In the genomic region with DNA sequence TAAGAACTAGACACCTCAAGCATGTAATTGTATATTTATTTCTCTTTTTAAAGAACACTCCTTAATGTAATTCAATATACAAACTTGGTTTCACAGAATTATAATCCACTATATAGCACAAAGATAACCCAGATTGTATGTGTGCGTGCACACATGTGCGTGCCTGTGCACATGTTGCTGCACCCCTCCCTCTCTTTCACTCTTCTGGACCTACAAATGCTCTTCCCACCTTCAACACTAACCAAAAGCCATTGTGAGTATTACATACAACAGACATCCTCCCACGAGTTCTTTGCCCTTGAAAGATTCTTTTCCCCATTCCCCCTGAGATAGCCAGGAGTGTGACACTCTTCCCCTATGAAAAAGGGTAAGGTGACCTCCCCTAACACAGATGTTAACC, we compare ENCODE assay signal across 1 cellular context.
TF ChIP-seq lines count a peak whose summit lies in the region.

No MANE protein-coding gene starts in this region.

TF ChIP-seq in GM12878, 131 proteins besides CTCF, POLR2A, EP300 and RAD21:
- TF ChIP-seq NFXL1 (IDR thresholded peaks at IDR 0.05; ENCODE audit: borderline replicate concordance) (no peak), POLR2AphosphoS5 (IDR thresholded peaks at IDR 0.05; ENCODE audit: low read length) (peak; percentile 53; the same call in 1 of the 2 replicates), RB1 (IDR thresholded peaks at IDR 0.05; ENCODE audit: borderline replicate concordance) (no peak), SPI1 (IDR thresholded peaks at IDR 0.05; ENCODE audit: borderline replicate concordance, insufficient read depth, low read depth, low read length) (no peak), POLR2AphosphoS2 (IDR thresholded peaks at IDR 0.05; ENCODE audit: low read depth, low read length) (no peak)
- TF ChIP-seq, protein P1, sequence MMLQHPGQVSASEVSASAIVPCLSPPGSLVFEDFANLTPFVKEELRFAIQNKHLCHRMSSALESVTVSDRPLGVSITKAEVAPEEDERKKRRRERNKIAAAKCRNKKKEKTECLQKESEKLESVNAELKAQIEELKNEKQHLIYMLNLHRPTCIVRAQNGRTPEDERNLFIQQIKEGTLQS (IDR thresholded peaks at IDR 0.05; ENCODE audit: borderline replicate concordance, extremely low read depth, low read depth, low read length) = no peak
